Comparison of ENCODE assay signal across 1 cellular context in genomic region chr3:52770581-52771333, GRCh38.
TF ChIP-seq lines count a peak whose summit lies in the region.

Gene NEK4, minus strand, starts transcription at chr3:52770940. Its CDS starts 194 bp downstream, at chr3:52770746.

TF ChIP-seq in HepG2, 621 proteins besides CTCF, POLR2A, EP300 and RAD21 (continued from another document and continues in another):
- TF ChIP-seq HMGXB3 (CRISPR knock-in tag; IDR thresholded peaks at IDR 0.05; ENCODE audit: borderline replicate concordance) (no peak; the same call in 1 of the 2 replicates), IRF9 (CRISPR knock-in tag; IDR thresholded peaks at IDR 0.05; ENCODE audit: borderline replicate concordance) (peak; percentile 61; the same call in 1 of the 2 replicates), GPBP1L1 (CRISPR knock-in tag; IDR thresholded peaks at IDR 0.05) (no peak), FOSL1 (CRISPR knock-in tag; IDR thresholded peaks at IDR 0.05; ENCODE audit: borderline replicate concordance) (no peak), ZNF768 (CRISPR knock-in tag; IDR thresholded peaks at IDR 0.05) (no peak), HOXA3 (CRISPR knock-in tag; IDR thresholded peaks at IDR 0.05) (peak; percentile 86), POLR2G (IDR thresholded peaks at IDR 0.05; ENCODE audit: low read depth, low read length) (peak; percentile 97), FIP1L1 (IDR thresholded peaks at IDR 0.05; ENCODE audit: borderline replicate concordance, insufficient read depth, low read depth, low read length) (no peak), ZNF234 (CRISPR knock-in tag; conservative IDR thresholded peaks at IDR 0.05) (no peak), KDM1A (CRISPR knock-in tag; IDR thresholded peaks at IDR 0.05) (no peak), FOSL2 (CRISPR knock-in tag; IDR thresholded peaks at IDR 0.05) (no peak; the same call in 1 of the 2 replicates), CHCHD3 (CRISPR knock-in tag; IDR thresholded peaks at IDR 0.05) (no peak), MYNN (CRISPR knock-in tag; IDR thresholded peaks at IDR 0.05; ENCODE audit: low read depth) (peak; percentile 45; the same call in 1 of the 2 replicates), ZNF432 (CRISPR knock-in tag; IDR thresholded peaks at IDR 0.05; ENCODE audit: borderline replicate concordance) (no peak), ZNF792 (CRISPR knock-in tag; IDR thresholded peaks at IDR 0.05) (peak; percentile 60; the same call in 1 of the 2 replicates), RXRA (CRISPR knock-in tag; IDR thresholded peaks at IDR 0.05) (peak; percentile 39; the same call in 1 of the 2 replicates), ZNF800 (CRISPR knock-in tag; IDR thresholded peaks at IDR 0.05) (peak; percentile 71; the same call in 1 of the 2 replicates), CREB3 (CRISPR knock-in tag; IDR thresholded peaks at IDR 0.05) (peak; percentile 0; the same call in 1 of the 2 replicates), KLF11 (CRISPR knock-in tag; IDR thresholded peaks at IDR 0.05) (0 out of 2 replicates have a peak, but pooled peaks have one; percentile 57), MEIS1 (CRISPR knock-in tag; IDR thresholded peaks at IDR 0.05; ENCODE audit: borderline replicate concordance) (peak; percentile 61), ZNF12 (CRISPR knock-in tag; IDR thresholded peaks at IDR 0.05) (no peak), ZNF280D (CRISPR knock-in tag; IDR thresholded peaks at IDR 0.05) (no peak), ATF1 (CRISPR knock-in tag; IDR thresholded peaks at IDR 0.05) (peak; percentile 64), IRX3 (CRISPR knock-in tag; IDR thresholded peaks at IDR 0.05; ENCODE audit: borderline replicate concordance, low read depth) (0 out of 2 replicates have a peak, but pooled peaks have one; percentile 19), TBL1XR1 (IDR thresholded peaks at IDR 0.05; ENCODE audit: borderline replicate concordance, low read length, partially characterized antibody) (no peak), KDM5A (IDR thresholded peaks at IDR 0.05; ENCODE audit: borderline replicate concordance, low read length) (peak; percentile 60), TFE3 (CRISPR knock-in tag; IDR thresholded peaks at IDR 0.05) (peak; percentile 52), THYN1 (CRISPR knock-in tag; IDR thresholded peaks at IDR 0.05; ENCODE audit: borderline replicate concordance, low read depth) (no peak), KLF13 (CRISPR knock-in tag; IDR thresholded peaks at IDR 0.05) (no peak), NFYB (CRISPR knock-in tag; IDR thresholded peaks at IDR 0.05) (no peak), RORA (CRISPR knock-in tag; IDR thresholded peaks at IDR 0.05) (no peak), TFDP2 (CRISPR knock-in tag; IDR thresholded peaks at IDR 0.05) (peak; percentile 89; the same call in 1 of the 2 replicates), ZNF121 (CRISPR knock-in tag; IDR thresholded peaks at IDR 0.05) (no peak), ZFX (CRISPR knock-in tag; IDR thresholded peaks at IDR 0.05; ENCODE audit: low read depth) (peak; percentile 90), TRIM22 (IDR thresholded peaks at IDR 0.05) (no peak), EED (CRISPR knock-in tag; IDR thresholded peaks at IDR 0.05) (no peak), LCORL (IDR thresholded peaks at IDR 0.05) (no peak), LCORL (CRISPR knock-in tag; IDR thresholded peaks at IDR 0.05) (0 out of 2 replicates have a peak, but pooled peaks have one; percentile 6), SALL2 (CRISPR knock-in tag; IDR thresholded peaks at IDR 0.05) (peak; percentile 69; the same call in 1 of the 2 replicates), ZNF879 (CRISPR knock-in tag; IDR thresholded peaks at IDR 0.05) (0 out of 2 replicates have a peak, but pooled peaks have one; percentile 74), SRSF4 (IDR thresholded peaks at IDR 0.05; ENCODE audit: low read depth, low read length, poor library complexity, severe bottlenecking) (no peak), MLX (CRISPR knock-in tag; IDR thresholded peaks at IDR 0.05) (no peak)
